8 cellular contexts compared by ENCODE assay signal in genomic region chr18:3595282-3596273, GRCh38.
DNase-seq lines count a peak whose midpoint lies in the region; ATAC-seq and TF ChIP-seq lines count a peak whose summit lies in the region.

No MANE protein-coding gene starts in this region.

- H3K27me3 ChIP-seq in AG04450 (ENCODE audit: control insufficient read depth, insufficient read depth, low read length) (no peaks in the 10 kb centered on the region), fibroblast of lung (ENCODE audit: control insufficient read depth, insufficient read depth, low read length) (no peaks in the 10 kb centered on the region)

- peak overlapping the region; percentile 76 for H3K4me3 ChIP-seq in AG04450 (ENCODE audit: low read depth, low read length)
- peak overlapping the region; percentile 64 to 84 (median 70) for H3K4me3 ChIP-seq in fibroblast of lung (replicated peaks in 1 of 4; ENCODE audit: control extremely low read depth in 1 of 4, insufficient read depth in 1 of 4, low read depth in 3 of 4, low read length in 4 of 4)

- POLR2A ChIA-PET in AG04450 (lab: Yijun Ruan, JAX), result interaction anchor here (0.9 to 3.4 kb wide), 4 partner anchors 8 to 148 kb away, joined by 3 to 44 read pairs (median 4); no protein-coding TSS in a partner anchor
- POLR2A ChIA-PET in activated CD4-positive, alpha-beta memory T cell treated with anti-CD3 and anti-CD28 coated beads for 36 hours (lab: Charles Lee), result interaction anchor here (0.6 to 6.6 kb wide), 18 partner anchors 8 to 630 kb away, joined by 3 to 90 read pairs (median 6); partner anchors contain the start of gene TGIF1

- H3K27ac ChIP-seq in AG04450 (ENCODE audit: low read depth, low read length) (peak overlapping the region; percentile 100), fibroblast of lung (ENCODE audit: insufficient read depth, low read length) (peak overlapping the region; percentile 99)

- DNase-seq in AG04450 (ENCODE audit: low read depth, low spot score) (peak; percentile 90), NCI-H2196 treated with DMSO at 0.1 percent for 48 hours (lab: John Stamatoyannopoulos, UW; ENCODE audit: unreplicated experiment) (peak; percentile 98), fibroblast of lung (ENCODE audit: low read depth in 2 of 2) (peak; percentile 97 to 99), iPS-NIHi11 (ENCODE audit: low spot score) (no peak)
- peak; percentile 66 for DNase-seq in activated CD4-positive, alpha-beta memory T cell treated with anti-CD3 and anti-CD28 coated beads for 36 hours
- peak; percentile 74 for DNase-seq in natural killer cell treated with Interleukin-12 subunit alpha and Interleukin-12 subunit beta and Interleukin-15 and Interleukin-18, amount 100 ng/mL, for 72 hours (ENCODE audit: low spot score)

- peak; percentile 54 for ATAC-seq in GM18511 (IDR thresholded peaks at IDR 0.05; ENCODE audit: unreplicated experiment)
- peak; percentile 41 for ATAC-seq in HG03066 (IDR thresholded peaks at IDR 0.05; ENCODE audit: low read depth, unreplicated experiment)
- ATAC-seq in natural killer cell treated with Interleukin-12 subunit alpha and Interleukin-12 subunit beta and Interleukin-15 and Interleukin-18, amount 100 ng/mL, for 72 hours, result peak; percentile 78

- peaks cover 24% of the 10 kb centered on the region for H3K79me2 ChIP-seq in fibroblast of lung (ENCODE audit: control insufficient read depth, insufficient read depth, low read length)

- peak overlapping the region; percentile 100 for H3K27ac Mint-ChIP-seq in activated CD4-positive, alpha-beta memory T cell treated with anti-CD3 and anti-CD28 coated beads for 36 hours
- H3K27ac Mint-ChIP-seq in natural killer cell treated with Interleukin-12 subunit alpha and Interleukin-12 subunit beta and Interleukin-15 and Interleukin-18, amount 100 ng/mL, for 72 hours, result peak overlapping the region; percentile 94 to 95

- H3K36me3 ChIP-seq in fibroblast of lung (ENCODE audit: control insufficient read depth, insufficient read depth, low read length), result peaks cover 4% of the 10 kb centered on the region

- intact Hi-C loops in activated CD4-positive, alpha-beta memory T cell treated with anti-CD3 and anti-CD28 coated beads for 36 hours (cut with micrococcal nuclease), result loop anchor here (1.0 to 10.0 kb wide), 14 partner anchors 8 to 941 kb away; partner anchors contain the start of genes MYL12A and SMCHD1

- no peaks in the 10 kb centered on the region for H3K9me3 Mint-ChIP-seq in activated CD4-positive, alpha-beta memory T cell treated with anti-CD3 and anti-CD28 coated beads for 36 hours
- no peaks in the 10 kb centered on the region for H3K9me3 Mint-ChIP-seq in natural killer cell treated with Interleukin-12 subunit alpha and Interleukin-12 subunit beta and Interleukin-15 and Interleukin-18, amount 100 ng/mL, for 72 hours

- H3K4me3 Mint-ChIP-seq in activated CD4-positive, alpha-beta memory T cell treated with anti-CD3 and anti-CD28 coated beads for 36 hours, result peak overlapping the region; percentile 93
- H3K4me3 Mint-ChIP-seq in natural killer cell treated with Interleukin-12 subunit alpha and Interleukin-12 subunit beta and Interleukin-15 and Interleukin-18, amount 100 ng/mL, for 72 hours, result peak overlapping the region; percentile 82

- H2AFZ ChIP-seq in fibroblast of lung (ENCODE audit: low read length), result no peak overlapping the region

- no peaks in the 10 kb centered on the region for H3K27me3 Mint-ChIP-seq in activated CD4-positive, alpha-beta memory T cell treated with anti-CD3 and anti-CD28 coated beads for 36 hours
- H3K27me3 Mint-ChIP-seq in natural killer cell treated with Interleukin-12 subunit alpha and Interleukin-12 subunit beta and Interleukin-15 and Interleukin-18, amount 100 ng/mL, for 72 hours, result no peaks in the 10 kb centered on the region

- peak overlapping the region; percentile 89 for H3K9ac ChIP-seq in fibroblast of lung (ENCODE audit: insufficient read depth, low read length)

- peaks cover 55% of the 10 kb centered on the region for H3K4me1 Mint-ChIP-seq in activated CD4-positive, alpha-beta memory T cell treated with anti-CD3 and anti-CD28 coated beads for 36 hours (ENCODE audit: low read depth)
- peaks cover 49 to 54% of the 10 kb centered on the region in 2 donors for H3K4me1 Mint-ChIP-seq in natural killer cell treated with Interleukin-12 subunit alpha and Interleukin-12 subunit beta and Interleukin-15 and Interleukin-18, amount 100 ng/mL, for 72 hours (ENCODE audit: low read depth in 2 of 2)

- CTCF ChIA-PET in AG04450 (lab: Charles Lee), result interaction anchor here (0.6 to 4.7 kb wide), 12 partner anchors 7 to 399 kb away, joined by 3 to 74 read pairs (median 11); no protein-coding TSS in a partner anchor
- CTCF ChIA-PET in activated CD4-positive, alpha-beta memory T cell treated with anti-CD3 and anti-CD28 coated beads for 36 hours (lab: Charles Lee), result interaction anchor here (0.6 to 6.7 kb wide), 25 partner anchors 8 to 623 kb away, joined by 3 to 112 read pairs (median 6); no protein-coding TSS in a partner anchor

- H3K4me2 ChIP-seq in fibroblast of lung (ENCODE audit: extremely low read depth, insufficient read depth, low read length), result peak overlapping the region; percentile 99

- no peak for TF ChIP-seq CTCF in AG04450 (IDR thresholded peaks at IDR 0.05; ENCODE audit: low read depth, low read length)
- no peak for TF ChIP-seq CTCF in fibroblast of lung (conservative IDR thresholded peaks at IDR 0.05 in 1 of 2, IDR thresholded peaks at IDR 0.05 in 1 of 2; ENCODE audit: low read depth in 1 of 2, low read length in 2 of 2)

- H3K36me3 Mint-ChIP-seq in activated CD4-positive, alpha-beta memory T cell treated with anti-CD3 and anti-CD28 coated beads for 36 hours, result peaks cover 16% of the 10 kb centered on the region
- H3K36me3 Mint-ChIP-seq in natural killer cell treated with Interleukin-12 subunit alpha and Interleukin-12 subunit beta and Interleukin-15 and Interleukin-18, amount 100 ng/mL, for 72 hours, result no peaks in the 10 kb centered on the region

- H3K4me1 ChIP-seq in fibroblast of lung (ENCODE audit: control insufficient read depth, extremely low read depth, insufficient read depth, low read length), result peaks cover 30% of the 10 kb centered on the region

- H3K9me3 ChIP-seq in AG04450 (ENCODE audit: control insufficient read depth, insufficient read depth, low read length) (no peaks in the 10 kb centered on the region), fibroblast of lung (ENCODE audit: control insufficient read depth, insufficient read depth, low read depth, low read length) (no peaks in the 10 kb centered on the region)

- no peaks in the 10 kb centered on the region for H4K20me1 ChIP-seq in fibroblast of lung (ENCODE audit: control insufficient read depth, extremely low read depth, insufficient read depth, low read length)
